In the genomic region with DNA sequence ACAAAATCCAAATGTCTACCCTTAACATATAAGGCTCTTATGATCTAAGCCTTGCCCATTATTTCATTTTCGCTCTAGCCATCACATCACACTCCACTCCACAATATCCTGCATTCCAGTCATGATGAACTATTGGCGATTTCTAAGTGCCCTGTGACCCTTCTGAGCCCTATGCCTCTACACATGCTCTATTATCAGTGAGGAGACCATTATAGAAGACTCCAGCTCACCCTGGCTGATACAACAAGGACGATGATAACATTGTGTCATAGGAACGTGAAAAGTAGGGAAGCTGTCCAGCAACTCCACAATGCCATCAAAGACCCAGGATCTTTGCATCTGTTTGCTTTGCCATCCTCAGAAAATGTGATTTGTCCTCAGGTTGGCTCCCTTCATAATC, we compare ENCODE assay signal across 35 cellular contexts.
"Had no signal": no experiment of that assay in that cellular context is flagged by ENCODE, and none has a peak within 500 bp of the region (broad histone marks: within the 10 kb centered on the region; RNA-seq: fewer than 3 reads in every experiment).

No MANE protein-coding gene starts in this region.

- FAIRE-seq: astrocyte, TTC549 had no signal

- H3K36me3 ChIP-seq: adrenal gland, brain microvascular endothelial cell, breast epithelium had no signal

- H3K27me3 ChIP-seq: adrenal gland, body of pancreas, brain microvascular endothelial cell, breast epithelium had no signal

- ATAC-seq: activated CD8-positive, alpha-beta T cell treated with anti-CD3 and anti-CD28 coated beads for 36 hours; activated naive CD4-positive, alpha-beta T cell treated with anti-CD3 and anti-CD28 coated beads, Interleukin-2, amount 50 U/mL, for 72 hours; activated T-cell treated with anti-CD3 and anti-CD28 coated beads, Interleukin-2, amount 50 U/mL, for 4 hours; activated T-cell treated with anti-CD3 and anti-CD28 coated beads, Interleukin-2, amount 50 U/mL, for 72 hours; activated T-helper 17 cell treated with anti-CD3 and anti-CD28 coated beads, Interleukin-2, amount 50 U/mL, for 72 hours; body of pancreas had no signal

- H3K4me1 ChIP-seq: adrenal gland, body of pancreas, breast epithelium had no signal

- H3K27ac ChIP-seq: adrenal gland, body of pancreas, brain microvascular endothelial cell, breast epithelium, VCaP had no signal

- DNase-seq: activated B cell treated with CpG ODN at 0.5 μM for 24 hours; activated CD4-positive, alpha-beta memory T cell treated with anti-CD3 and anti-CD28 coated beads for 36 hours; activated CD4-positive, alpha-beta T cell treated with anti-CD3 and anti-CD28 coated beads for 4 hours; activated CD4-positive, alpha-beta T cell treated with anti-CD3 and anti-CD28 coated beads, Interleukin-2, amount 10 ng/mL, durations not matched to agents 24 days and 14 days; activated CD4-positive, alpha-beta T cell treated with anti-CD3 and anti-CD28 coated beads, Interleukin-2, amount 50 U/mL, for 1 hour; activated CD4-positive, alpha-beta T cell treated with anti-CD3 and anti-CD28 coated beads, Interleukin-2, amount 50 U/mL, for 4 hours; activated CD4-positive, CD25-positive, alpha-beta regulatory T cell treated with anti-CD3 and anti-CD28 coated beads, Interleukin-2, amount 50 U/mL, for 72 hours; activated CD8-positive, alpha-beta memory T cell treated with anti-CD3 and anti-CD28 coated beads, Interleukin-2, amount 50 U/mL, for 4 hours; activated CD8-positive, alpha-beta T cell treated with anti-CD3 and anti-CD28 coated beads for 36 hours; activated effector memory CD4-positive, alpha-beta T cell treated with anti-CD3 and anti-CD28 coated beads, Interleukin-2, amount 50 U/mL, for 16 hours; activated gamma-delta T cell treated with Interleukin-2 at 50 U/mL for 16 hours; activated naive CD4-positive, alpha-beta T cell; activated naive CD4-positive, alpha-beta T cell treated with anti-CD3 and anti-CD28 coated beads for 36 hours; activated naive CD4-positive, alpha-beta T cell treated with anti-CD3 and anti-CD28 coated beads, Interleukin-2, amount 50 U/mL, for 16 hours; activated naive CD8-positive, alpha-beta T cell treated with anti-CD3 and anti-CD28 coated beads for 36 hours; activated T-cell treated with anti-CD3 and anti-CD28 coated beads for 4 hours; activated T-cell treated with anti-CD3 and anti-CD28 coated beads, Interleukin-2, amount 50 U/mL, for 1 hour; activated T-cell treated with anti-CD3 and anti-CD28 coated beads, Interleukin-2, amount 50 U/mL, for 4 hours; activated T-cell treated with anti-CD3 and anti-CD28 coated beads, Interleukin-2, amount 50 U/mL, for 72 hours; adrenal gland; amniotic stem cell; aorta; body of pancreas; brain microvascular endothelial cell; caudate nucleus; cerebellar nuclear complex; T-helper 1 cell; T-helper 2 cell; T-helper 9 cell had no signal

- H3K4me3 ChIP-seq: adrenal gland, body of pancreas, breast epithelium had no signal

- H3K9me3 ChIP-seq: adrenal gland, body of pancreas, breast epithelium had no signal
